1 cellular context compared by ENCODE assay signal in genomic region chr16:84278968-84279367, GRCh38.
TF ChIP-seq lines count a peak whose summit lies in the region.

No MANE protein-coding gene starts in this region.

TF ChIP-seq in GM23338, 12 proteins besides CTCF, POLR2A, EP300 and RAD21 (continued from another document):
- TF ChIP-seq ZNF462 (CRISPR knock-in tag; IDR thresholded peaks at IDR 0.05) (no peak), REST (IDR thresholded peaks at IDR 0.05; ENCODE audit: unreplicated experiment) (no peak), CREB1 (CRISPR knock-in tag; IDR thresholded peaks at IDR 0.05; ENCODE audit: low read depth) (0 out of 2 replicates have a peak, but pooled peaks have one; percentile 17), NANOG (IDR thresholded peaks at IDR 0.05; ENCODE audit: borderline replicate concordance) (no peak)
